8 cellular contexts compared by ENCODE assay signal in the genomic region with DNA sequence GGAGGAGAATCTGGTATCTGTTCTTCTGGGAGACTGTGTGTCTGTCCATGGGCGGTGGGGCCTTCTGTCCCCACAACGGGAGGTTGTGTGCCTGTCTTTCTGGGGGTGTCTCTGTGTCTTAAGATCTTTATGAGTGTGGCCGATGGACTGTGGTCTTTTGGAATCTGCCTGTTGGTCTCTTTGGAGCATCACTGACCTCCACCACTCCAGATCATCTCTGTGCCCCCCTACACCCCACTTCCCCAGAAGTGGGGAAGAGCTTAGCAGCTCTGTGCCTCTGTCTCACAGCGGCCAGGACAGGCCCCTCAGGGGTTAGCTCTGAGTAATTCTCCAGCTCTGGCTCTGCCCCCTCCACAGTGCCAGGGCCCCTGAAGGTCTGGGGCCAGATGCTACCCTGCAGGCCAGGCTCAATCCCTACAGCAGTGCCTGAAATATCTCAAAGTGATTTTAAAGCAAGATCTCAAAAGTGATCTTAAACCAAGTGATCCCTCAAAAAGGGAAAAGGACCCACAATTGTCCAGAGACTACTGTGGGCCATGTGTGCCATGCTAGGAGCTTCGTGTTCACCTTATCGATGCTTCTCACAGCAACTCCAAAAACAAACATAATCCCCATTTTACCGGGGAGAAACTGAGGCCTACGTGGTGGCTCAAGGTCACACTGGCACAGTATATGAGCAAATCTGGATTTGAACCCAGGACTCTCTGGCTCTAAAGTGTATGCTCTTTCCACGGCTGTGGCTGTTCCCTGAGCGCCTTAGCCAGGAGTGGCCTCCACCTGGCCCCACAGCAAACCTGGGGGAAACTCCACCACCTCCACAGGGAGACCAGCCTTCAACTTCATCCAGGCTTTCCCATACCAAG. TPM values are rescaled to one million over a fixed set of nuclear protein-coding genes. Genes with fewer than 3 reads are reported as not detected.
A peak's percentile ranks its signal among the peaks of the same experiment; 100 is the strongest.
DNase-seq lines count a peak whose midpoint lies in the region; ATAC-seq and TF ChIP-seq lines count a peak whose summit lies in the region.

No MANE protein-coding gene starts in this region.

- peak overlapping the region; percentile 39 for H3K4me3 ChIP-seq in GM12864 (ENCODE audit: low read depth, low read length)
- H3K4me3 ChIP-seq in SK-N-MC = peak overlapping the region; percentile 79
- peak overlapping the region; percentile 30 for H3K4me3 ChIP-seq in fibroblast of pulmonary artery (replicated peaks; ENCODE audit: low read depth, low read length)
- H3K4me3 ChIP-seq in skeletal muscle cell (ENCODE audit: low read depth, low read length) = peak overlapping the region; percentile 21
- no peak overlapping the region for H3K4me3 ChIP-seq in mucosa of descending colon

- H3K9ac ChIP-seq in SK-N-MC (ENCODE audit: insufficient read length) = peak overlapping the region; percentile 67

- intact Hi-C loops in mucosa of descending colon (cut with DNase I, micrococcal nuclease) = loop anchor here (5.0 to 10.0 kb wide), 4 partner anchors 293 to 733 kb away; partner anchors contain the start of gene KRT85 (in 1 of the 2)

- ATAC-seq in HG03354 (IDR thresholded peaks at IDR 0.05; ENCODE audit: poor library complexity, severe bottlenecking, unreplicated experiment) (no peak), mucosa of descending colon (no peak)

- peaks cover 56% of the 10 kb centered on the region for H3K4me1 ChIP-seq in mucosa of descending colon (ENCODE audit: low read depth)

- no peaks in the 10 kb centered on the region for H3K9me3 ChIP-seq in SK-N-MC (ENCODE audit: low read depth, low read length)
- no peaks in the 10 kb centered on the region for H3K9me3 ChIP-seq in mucosa of descending colon

- H3K36me3 ChIP-seq in SK-N-MC (ENCODE audit: insufficient read depth, low read length) = no peaks in the 10 kb centered on the region
- H3K36me3 ChIP-seq in mucosa of descending colon (ENCODE audit: low read depth) = no peaks in the 10 kb centered on the region

- TF ChIP-seq CTCF in GM12864 (IDR thresholded peaks at IDR 0.05; ENCODE audit: low read depth, low read length, missing control alignments) (no peak), fibroblast of pulmonary artery (IDR thresholded peaks at IDR 0.05; ENCODE audit: low read length, missing control alignments) (no peak), mucosa of descending colon (IDR thresholded peaks at IDR 0.05) (no peak)

- DNase-seq in GM12864 (ENCODE audit: low read depth) = no peak
- no peak for DNase-seq in SK-N-MC (ENCODE audit: low read depth, low spot score)
- no peak for DNase-seq in fibroblast of pulmonary artery (ENCODE audit: low read depth)
- no peak for DNase-seq in skeletal muscle cell (ENCODE audit: low read depth)
- no peak for DNase-seq in amniotic stem cell (lab: John Stamatoyannopoulos, UW)
- no peak for DNase-seq in pons (ENCODE audit: low spot score)
- DNase-seq in mucosa of descending colon = no peak

- peak overlapping the region; percentile 62; the same call in 1 of the 2 replicates for H3K27ac ChIP-seq in SK-N-MC

RNA-seq across cellular contexts. Expression of gene KRT78, which starts 26.0 kb away (rescaled TPM):
- total RNA-seq in mucosa of descending colon = not detected

RNA-seq across cellular contexts. Expression of gene KRT8, which starts 30.1 kb away (rescaled TPM):
- total RNA-seq in mucosa of descending colon = 1,000 to 10,000 TPM; 1,334 to 4,222 (median 3,664) TPM

RNA-seq across cellular contexts. Expression of gene KRT79, which starts 40.7 kb away (rescaled TPM):
- total RNA-seq in mucosa of descending colon = not detected
